ENCODE assay signal across 1 cellular context in genomic region chr18:9848170-9848854, GRCh38.
A peak's percentile ranks its signal among the peaks of the same experiment; 100 is the strongest.
TF ChIP-seq lines count a peak whose summit lies in the region.

No MANE protein-coding gene starts in this region.

TF ChIP-seq in K562, 482 proteins besides CTCF, POLR2A, EP300 and RAD21 (continued from another document and continues in another):
- TF ChIP-seq ZNF518B (CRISPR knock-in tag; IDR thresholded peaks at IDR 0.05) (no peak), SREBF2 (CRISPR knock-in tag; IDR thresholded peaks at IDR 0.05) (no peak), CC2D1A (IDR thresholded peaks at IDR 0.05) (peak; percentile 68; the same call in 1 of the 2 replicates), GTF2B (IDR thresholded peaks at IDR 0.05; ENCODE audit: extremely low read depth, insufficient read length) (no peak), AFF1 (IDR thresholded peaks at IDR 0.05; ENCODE audit: low read depth in 1 of 2, partially characterized antibody in 2 of 2) (peak in 1 of 2 experiments; percentile 90), TFAP4 (CRISPR knock-in tag; IDR thresholded peaks at IDR 0.05; ENCODE audit: borderline replicate concordance) (no peak), MNT (conservative IDR thresholded peaks at IDR 0.05) (no peak), LCOR (CRISPR knock-in tag; IDR thresholded peaks at IDR 0.05) (no peak), RBM34 (IDR thresholded peaks at IDR 0.05; ENCODE audit: borderline replicate concordance, insufficient read depth, low read length) (no peak), EWSR1 (IDR thresholded peaks at IDR 0.05; ENCODE audit: borderline replicate concordance, low read depth, partially characterized antibody) (no peak), HOXB6 (CRISPR knock-in tag; IDR thresholded peaks at IDR 0.05; ENCODE audit: borderline replicate concordance) (no peak), MAZ (CRISPR knock-in tag; conservative IDR thresholded peaks at IDR 0.05 in 1 of 2, IDR thresholded peaks at IDR 0.05 in 1 of 2) (no peak), SFPQ (IDR thresholded peaks at IDR 0.05; ENCODE audit: low read depth, low read length) (no peak), ZFX (CRISPR knock-in tag; IDR thresholded peaks at IDR 0.05) (no peak), ZBED1 (IDR thresholded peaks at IDR 0.05) (no peak), TAF1 (IDR thresholded peaks at IDR 0.05; ENCODE audit: control insufficient read depth, extremely low read depth, insufficient read depth, low read length, severe bottlenecking) (no peak), ETS1 (conservative IDR thresholded peaks at IDR 0.05; ENCODE audit: control insufficient read depth, low read depth, low read length) (no peak), ZBTB40 (IDR thresholded peaks at IDR 0.05) (no peak), ZBTB40 (CRISPR knock-in tag; IDR thresholded peaks at IDR 0.05) (no peak), NEUROD1 (IDR thresholded peaks at IDR 0.05; ENCODE audit: borderline replicate concordance, low read depth, low read length, partially characterized antibody) (no peak), ZC3H4 (CRISPR knock-in tag; IDR thresholded peaks at IDR 0.05; ENCODE audit: borderline replicate concordance) (no peak), ZNF589 (CRISPR knock-in tag; IDR thresholded peaks at IDR 0.05; ENCODE audit: low read depth) (no peak), ZBTB2 (IDR thresholded peaks at IDR 0.05) (peak; percentile 88), NFIX (CRISPR knock-in tag; IDR thresholded peaks at IDR 0.05; ENCODE audit: low read depth) (no peak), HEY1 (CRISPR knock-in tag; IDR thresholded peaks at IDR 0.05; ENCODE audit: borderline replicate concordance) (no peak), IRF2 (CRISPR knock-in tag; IDR thresholded peaks at IDR 0.05) (no peak)
